In genomic region chr10:130871406-130871805, GRCh38 we compare ENCODE assay signal across 24 cellular contexts.
DNase-seq lines count a peak whose midpoint lies in the region; TF ChIP-seq lines count a peak whose summit lies in the region.
"Had no signal": no experiment of that assay in that cellular context is flagged by ENCODE, and none has a peak within 500 bp of the region (broad histone marks: within the 10 kb centered on the region; RNA-seq: fewer than 3 reads in every experiment).

No MANE protein-coding gene starts in this region.

- H3K4me3 Mint-ChIP-seq in endodermal cell (no peak overlapping the region), endothelial cell (ENCODE audit: unreplicated experiment) (no peak overlapping the region)
- H3K4me3 Mint-ChIP-seq in activated T-helper 2 cell treated with anti-CD3 and anti-CD28 coated beads, Interferon-gamma antibody, Interleukin-2, Interleukin-4, amounts not matched to agents 10 μg/mL and 5 μg/mL and 100 μg/mL, durations not matched to agents 14 hours and 24 hours and 36 hours (ENCODE audit: low read depth), result no peak overlapping the region
- H3K4me3 Mint-ChIP-seq: CD14-positive monocyte; CD4-positive, alpha-beta memory T cell; CD4-positive, CD25-positive, alpha-beta regulatory T cell; CD8-positive, alpha-beta memory T cell had no signal

- H3K27me3 ChIP-seq in endodermal cell (ENCODE audit: control insufficient read depth, insufficient read depth, low read length, poor library complexity, severe bottlenecking) (no peaks in the 10 kb centered on the region), sigmoid colon (peaks cover 0 to 3% (median 0%) of the 10 kb centered on the region in 3 donors)
- H3K27me3 ChIP-seq: BE2C, BLaER1 had no signal

- TF ChIP-seq CTCF in coronary artery (IDR thresholded peaks at IDR 0.05), result no peak
- no peak for TF ChIP-seq CTCF in endodermal cell (conservative IDR thresholded peaks at IDR 0.05)
- no peak for TF ChIP-seq CTCF in sigmoid colon (IDR thresholded peaks at IDR 0.05)
- no peak for TF ChIP-seq CTCF in endothelial cell (IDR thresholded peaks at IDR 0.05; ENCODE audit: unreplicated experiment)
- TF ChIP-seq CTCF in GM20000 (IDR thresholded peaks at IDR 0.05; ENCODE audit: extremely low read depth, missing control alignments), result no peak

- H3K9ac ChIP-seq in endodermal cell (ENCODE audit: extremely low read depth, low read length, poor library complexity, severe bottlenecking), result no peak overlapping the region
- H3K9ac ChIP-seq: BLaER1 had no signal

- H3K36me3 ChIP-seq in endodermal cell (ENCODE audit: control insufficient read depth, insufficient read depth, low read length), result no peaks in the 10 kb centered on the region
- H3K36me3 ChIP-seq in sigmoid colon, result no peaks in the 10 kb centered on the region
- H3K36me3 ChIP-seq: BE2C, BLaER1 had no signal

- H3K4me3 ChIP-seq in coronary artery, result no peak overlapping the region
- H3K4me3 ChIP-seq in endodermal cell (ENCODE audit: low read length), result no peak overlapping the region
- H3K4me3 ChIP-seq in sigmoid colon, result no peak overlapping the region
- H3K4me3 ChIP-seq: BLaER1, GM12878 had no signal

- WGBS in endodermal cell (ENCODE audit: insufficient coverage in 1 of 2, insufficient read length in 1 of 2), 2 experiments, result 40% methylated on average over 1 of the region's 1 CpG; no CpG with 5 or more reads in 1 of the 2 experiments
- 0 to 44% methylated on average over 1 of the region's 1 CpG for WGBS in sigmoid colon, 2 donors

- no peaks in the 10 kb centered on the region for H3K4me1 ChIP-seq in endodermal cell (ENCODE audit: control insufficient read depth, insufficient read depth, low read length)
- H3K4me1 ChIP-seq in sigmoid colon, result no peaks in the 10 kb centered on the region
- H3K4me1 ChIP-seq: BE2C had no signal

- H3K27ac ChIP-seq in coronary artery (no peak overlapping the region), endodermal cell (ENCODE audit: low read depth, low read length) (no peak overlapping the region), sigmoid colon (no peak overlapping the region)
- H3K27ac ChIP-seq: BLaER1 had no signal

- no peaks in the 10 kb centered on the region for H3K4me1 Mint-ChIP-seq in endodermal cell
- no peaks in the 10 kb centered on the region for H3K4me1 Mint-ChIP-seq in endothelial cell (ENCODE audit: unreplicated experiment)
- no peaks in the 10 kb centered on the region for H3K4me1 Mint-ChIP-seq in activated T-helper 2 cell treated with anti-CD3 and anti-CD28 coated beads, Interferon-gamma antibody, Interleukin-2, Interleukin-4, amounts not matched to agents 10 μg/mL and 5 μg/mL and 100 μg/mL, durations not matched to agents 14 hours and 24 hours and 36 hours (ENCODE audit: low read depth)
- H3K4me1 Mint-ChIP-seq: CD14-positive monocyte; CD4-positive, alpha-beta memory T cell; CD4-positive, CD25-positive, alpha-beta regulatory T cell; CD8-positive, alpha-beta memory T cell had no signal

- no peaks in the 10 kb centered on the region for H3K36me3 Mint-ChIP-seq in endodermal cell (ENCODE audit: low read depth)
- peaks cover 11% of the 10 kb centered on the region for H3K36me3 Mint-ChIP-seq in endothelial cell (ENCODE audit: low read depth, unreplicated experiment)
- no peaks in the 10 kb centered on the region for H3K36me3 Mint-ChIP-seq in activated T-helper 2 cell treated with anti-CD3 and anti-CD28 coated beads, Interferon-gamma antibody, Interleukin-2, Interleukin-4, amounts not matched to agents 10 μg/mL and 5 μg/mL and 100 μg/mL, durations not matched to agents 14 hours and 24 hours and 36 hours (ENCODE audit: low read depth)
- H3K36me3 Mint-ChIP-seq: CD14-positive monocyte; CD4-positive, alpha-beta memory T cell; CD4-positive, CD25-positive, alpha-beta regulatory T cell; CD8-positive, alpha-beta memory T cell had no signal

- TF ChIP-seq POLR2A in sigmoid colon (IDR thresholded peaks at IDR 0.05), result no peak

- no peaks in the 10 kb centered on the region for H3K9me3 Mint-ChIP-seq in endodermal cell
- peaks cover 29% of the 10 kb centered on the region for H3K9me3 Mint-ChIP-seq in endothelial cell (ENCODE audit: unreplicated experiment)
- no peaks in the 10 kb centered on the region for H3K9me3 Mint-ChIP-seq in activated T-helper 2 cell treated with anti-CD3 and anti-CD28 coated beads, Interferon-gamma antibody, Interleukin-2, Interleukin-4, amounts not matched to agents 10 μg/mL and 5 μg/mL and 100 μg/mL, durations not matched to agents 14 hours and 24 hours and 36 hours

- no peak for TF ChIP-seq EP300 in sigmoid colon (IDR thresholded peaks at IDR 0.05)

- peak; percentile 19 for DNase-seq in coronary artery (ENCODE audit: low spot score)
- peak; percentile 11 for DNase-seq in endodermal cell
- DNase-seq in sigmoid colon, result peak; percentile 12
- no peak for DNase-seq in endothelial cell (ENCODE audit: low spot score)
- DNase-seq in GM20000 (ENCODE audit: low spot score), result no peak
- DNase-seq in activated T-helper 2 cell treated with anti-CD3 and anti-CD28 coated beads, Interferon-gamma antibody, Interleukin-2, Interleukin-4, amounts not matched to agents 10 μg/mL and 5 μg/mL and 100 μg/mL, durations not matched to agents 14 hours and 24 hours and 36 hours (ENCODE audit: low spot score), result no peak
- DNase-seq: 8988T; ACHN; BE2C; C1 segment of cervical spinal cord; CD4-positive, alpha-beta memory T cell; CD4-positive, CD25-positive, alpha-beta regulatory T cell; CD8-positive, alpha-beta memory T cell; COR-L47; DMS 273 treated with DMSO at 0.1 percent for 48 hours; DMS153; DMS53; DMS79; DND-41; EL; GDM1 had no signal

- intact Hi-C loops in sigmoid colon (cut with DNase I), result no loop called here
- intact Hi-C loops in activated T-helper 2 cell treated with anti-CD3 and anti-CD28 coated beads, Interferon-gamma antibody, Interleukin-2, Interleukin-4, amounts not matched to agents 10 μg/mL and 5 μg/mL and 100 μg/mL, durations not matched to agents 14 hours and 24 hours and 36 hours (cut with micrococcal nuclease), result no loop called here

- H3K27me3 Mint-ChIP-seq in endodermal cell (ENCODE audit: insufficient read depth) (no peaks in the 10 kb centered on the region), endothelial cell (ENCODE audit: unreplicated experiment) (peaks cover 2% of the 10 kb centered on the region)
- no peaks in the 10 kb centered on the region for H3K27me3 Mint-ChIP-seq in activated T-helper 2 cell treated with anti-CD3 and anti-CD28 coated beads, Interferon-gamma antibody, Interleukin-2, Interleukin-4, amounts not matched to agents 10 μg/mL and 5 μg/mL and 100 μg/mL, durations not matched to agents 14 hours and 24 hours and 36 hours (ENCODE audit: low read depth)
- H3K27me3 Mint-ChIP-seq: CD4-positive, CD25-positive, alpha-beta regulatory T cell; CD8-positive, alpha-beta memory T cell had no signal

- no peaks in the 10 kb centered on the region for H3K9me3 ChIP-seq in endodermal cell (ENCODE audit: control insufficient read depth, low read length)
- H3K9me3 ChIP-seq in sigmoid colon, result no peaks in the 10 kb centered on the region
- H3K9me3 ChIP-seq: BE2C, BLaER1 had no signal

- H3K27ac Mint-ChIP-seq in endodermal cell (no peak overlapping the region), endothelial cell (ENCODE audit: unreplicated experiment) (no peak overlapping the region)
- no peak overlapping the region for H3K27ac Mint-ChIP-seq in activated T-helper 2 cell treated with anti-CD3 and anti-CD28 coated beads, Interferon-gamma antibody, Interleukin-2, Interleukin-4, amounts not matched to agents 10 μg/mL and 5 μg/mL and 100 μg/mL, durations not matched to agents 14 hours and 24 hours and 36 hours
- H3K27ac Mint-ChIP-seq: CD4-positive, alpha-beta memory T cell; CD4-positive, CD25-positive, alpha-beta regulatory T cell; CD8-positive, alpha-beta memory T cell had no signal

Comparison
In these comparisons a context has a peak if more than half of its experiments do, and no peak if none do; other contexts are left out.
1. DNase-seq: peak in coronary artery (single experiment), endodermal cell (single experiment) and sigmoid colon (single experiment); none in endothelial cell (single experiment), GM20000 (single experiment) and activated T-helper 2 cell treated with anti-CD3 and anti-CD28 coated beads, Interferon-gamma antibody, Interleukin-2, Interleukin-4, amounts not matched to agents 10 μg/mL and 5 μg/mL and 100 μg/mL, durations not matched to agents 14 hours and 24 hours and 36 hours (single experiment).